18 cellular contexts compared by ENCODE assay signal in the genomic region with DNA sequence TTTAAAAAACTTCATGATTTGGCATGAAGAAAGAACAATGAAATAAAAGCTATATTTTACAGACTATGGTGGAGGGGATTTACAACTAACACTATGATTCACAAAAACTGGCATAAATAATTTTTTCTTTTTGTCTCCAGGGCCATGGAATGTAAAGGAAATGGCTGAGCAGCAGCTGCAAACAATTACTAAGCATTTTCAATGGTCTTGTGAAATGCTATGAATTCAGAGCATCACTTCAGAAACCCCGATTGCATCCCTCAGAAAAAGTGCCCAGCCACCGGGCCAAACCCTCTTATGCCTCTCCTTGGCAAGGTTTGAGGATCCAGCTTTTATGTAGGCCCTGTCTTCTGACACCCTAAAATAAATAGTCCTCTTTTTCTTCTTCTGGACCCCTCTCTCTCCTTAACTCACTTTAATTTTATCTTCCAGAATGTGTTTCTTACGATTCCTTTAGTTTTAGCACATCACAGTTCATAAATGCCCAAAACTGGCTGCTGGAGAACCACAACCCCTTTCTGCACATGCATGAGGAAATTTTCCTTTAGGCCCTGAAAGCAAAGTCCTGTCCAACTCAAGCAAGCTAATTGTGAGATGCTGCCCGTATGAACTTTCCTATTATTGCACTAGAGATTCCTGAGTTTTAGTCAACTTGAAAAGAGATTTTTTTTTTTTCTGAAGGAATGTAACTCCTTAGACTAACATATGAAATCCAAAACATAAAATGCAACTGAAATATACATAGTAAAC. TPM values are rescaled to one million over a fixed set of nuclear protein-coding genes. Genes with fewer than 3 reads are reported as not detected.
A peak's percentile ranks its signal among the peaks of the same experiment; 100 is the strongest.
DNase-seq lines count a peak whose midpoint lies in the region; ATAC-seq and TF ChIP-seq lines count a peak whose summit lies in the region.
"Had no signal": no experiment of that assay in that cellular context is flagged by ENCODE, and none has a peak within 500 bp of the region (broad histone marks: within the 10 kb centered on the region; RNA-seq: fewer than 3 reads in every experiment).

No MANE protein-coding gene starts in this region.

- intact Hi-C loops in PC-3 (cut with micrococcal nuclease): no loop called here

- H3K27ac ChIP-seq in PC-3 (ENCODE audit: low read length): no peak overlapping the region
- H3K27ac ChIP-seq in osteoblast (ENCODE audit: low read depth, low read length): peak overlapping the region; percentile 81
- H3K27ac ChIP-seq: C4-2B, psoas muscle had no signal

- H4K20me1 ChIP-seq in PC-3 (ENCODE audit: low read length) (no peaks in the 10 kb centered on the region), osteoblast (ENCODE audit: insufficient read depth, low read length) (no peaks in the 10 kb centered on the region)

- CTCF ChIA-PET in BJ (lab: Yijun Ruan, JAX) (interaction anchor here (0.6 to 1.4 kb wide), 7 partner anchors 11 to 694 kb away, joined by 3 to 6 read pairs (median 3); no protein-coding TSS in a partner anchor), PC-3 (lab: Charles Lee) (no interaction called here), HEK293T (lab: Yijun Ruan, JAX) (no interaction called here)

- POLR2A ChIA-PET in BJ (lab: Charles Lee) (interaction anchor here (0.8 to 1.5 kb wide), 2 partner anchors 18 to 52 kb away, joined by 3 to 10 read pairs; a partner anchor contains a TSS), PC-3 (lab: Charles Lee; ENCODE audit: unreplicated experiment) (interaction anchor here (0.5 to 0.6 kb wide), 2 partner anchors 52 to 335 kb away, joined by 3 read pairs; a partner anchor contains a TSS), HEK293T (lab: Yijun Ruan, JAX) (no interaction called here)

- no peak overlapping the region for H3K4me3 ChIP-seq in BJ (ENCODE audit: low read depth, low read length)
- no peak overlapping the region for H3K4me3 ChIP-seq in PC-3 (ENCODE audit: low read length)
- no peak overlapping the region for H3K4me3 ChIP-seq in osteoblast (ENCODE audit: insufficient read depth, low read length)
- H3K4me3 ChIP-seq: psoas muscle had no signal

- no TSS peak for BruUV-seq in PC-3 (replicated peaks; lab: Mats Ljungman, UMichigan)

- 0 out of 2 replicates have a peak overlapping the region, but pooled peaks have one; percentile 4 for H2AFZ ChIP-seq in PC-3 (ENCODE audit: low read length)
- H2AFZ ChIP-seq in osteoblast (ENCODE audit: low read length): peak overlapping the region; percentile 58

- H3K4me2 ChIP-seq in PC-3 (ENCODE audit: low read length) (no peak overlapping the region), osteoblast (ENCODE audit: insufficient read depth, low read length) (peak overlapping the region; percentile 15)

- H3K27me3 ChIP-seq in BJ (ENCODE audit: control insufficient read depth, insufficient read depth, low read length) (no peaks in the 10 kb centered on the region), PC-3 (ENCODE audit: low read length) (no peaks in the 10 kb centered on the region), osteoblast (ENCODE audit: insufficient read depth, low read length) (no peaks in the 10 kb centered on the region)

- no peak for ATAC-seq in PC-3
- no peak for ATAC-seq in HG03457 (IDR thresholded peaks at IDR 0.05; ENCODE audit: unreplicated experiment)
- no peak for ATAC-seq in GM21619 (IDR thresholded peaks at IDR 0.05; ENCODE audit: unreplicated experiment)
- ATAC-seq: psoas muscle had no signal

- H3F3A ChIP-seq in PC-3 (ENCODE audit: low read length, unreplicated experiment): no peaks in the 10 kb centered on the region

- H3K9ac ChIP-seq in PC-3 (ENCODE audit: low read length): no peak overlapping the region

- H3K9me2 ChIP-seq in PC-3 (replicated peaks; ENCODE audit: low read length): no peaks in the 10 kb centered on the region

- no peaks in the 10 kb centered on the region for H3K9me3 ChIP-seq in PC-3 (ENCODE audit: low read length)
- H3K9me3 ChIP-seq in osteoblast (ENCODE audit: low read depth, low read length): no peaks in the 10 kb centered on the region
- H3K9me3 ChIP-seq: psoas muscle had no signal

- TF ChIP-seq CTCF in BJ (IDR thresholded peaks at IDR 0.05; ENCODE audit: insufficient read depth, low read depth, low read length): no peak
- no peak for TF ChIP-seq CTCF in PC-3 (conservative IDR thresholded peaks at IDR 0.05; ENCODE audit: low read depth, low read length)
- TF ChIP-seq CTCF in osteoblast (IDR thresholded peaks at IDR 0.05; ENCODE audit: extremely low read depth, low read depth, low read length): no peak

- DNase-seq in BJ (ENCODE audit: low read depth): peak; percentile 68
- peak; percentile 18 for DNase-seq in PC-3
- peak; percentile 65 to 85 for DNase-seq in dermis microvascular lymphatic vessel endothelial cell (ENCODE audit: low read depth in 2 of 2)
- DNase-seq in osteoblast (ENCODE audit: insufficient read length, low spot score, missing footprints): peak; percentile 63
- no peak for DNase-seq in HEK293T (ENCODE audit: extremely low spot score)
- no peak for DNase-seq in T-helper 2 cell
- DNase-seq: anterior cingulate cortex; DMS53; endodermal cell; head of caudate nucleus; NCI-H510A; psoas muscle; stimulated activated CD4-positive, alpha-beta T cell treated with anti-CD3 and anti-CD28 coated beads, Interleukin-1b, Interleukin-23, amount 100 ng/mL, for 48 hours had no signal

- H3K4me1 ChIP-seq in PC-3 (ENCODE audit: insufficient read depth, low read length): no peaks in the 10 kb centered on the region
- peaks cover 69% of the 10 kb centered on the region for H3K4me1 ChIP-seq in osteoblast (ENCODE audit: insufficient read depth, low read length)
- H3K4me1 ChIP-seq: psoas muscle had no signal

- no peaks in the 10 kb centered on the region for H3K36me3 ChIP-seq in BJ (ENCODE audit: control insufficient read depth, insufficient read depth, low read length)
- no peaks in the 10 kb centered on the region for H3K36me3 ChIP-seq in PC-3 (ENCODE audit: low read depth, low read length)
- H3K36me3 ChIP-seq in osteoblast (ENCODE audit: insufficient read depth, low read length): no peaks in the 10 kb centered on the region

- no peaks in the 10 kb centered on the region for H3K79me2 ChIP-seq in PC-3 (ENCODE audit: low read length)
- H3K79me2 ChIP-seq in osteoblast (ENCODE audit: insufficient read depth, low read length): no peaks in the 10 kb centered on the region

TF ChIP-seq in HEK293T, 16 proteins besides CTCF, POLR2A, EP300 and RAD21:
- TF ChIP-seq L3MBTL2 (conservative IDR thresholded peaks at IDR 0.05) (no peak), ARNT (IDR thresholded peaks at IDR 0.05) (no peak), CTBP1 (IDR thresholded peaks at IDR 0.05; ENCODE audit: borderline replicate concordance) (no peak), ZNF384 (IDR thresholded peaks at IDR 0.05) (no peak), NFRKB (IDR thresholded peaks at IDR 0.05) (no peak), FOXM1 (IDR thresholded peaks at IDR 0.05; ENCODE audit: borderline replicate concordance) (no peak), FOXK2 (IDR thresholded peaks at IDR 0.05) (no peak), ELF4 (IDR thresholded peaks at IDR 0.05) (no peak), SP1 (IDR thresholded peaks at IDR 0.05) (no peak), FOXA1 (IDR thresholded peaks at IDR 0.05) (no peak)
- TF ChIP-seq, protein P1, sequence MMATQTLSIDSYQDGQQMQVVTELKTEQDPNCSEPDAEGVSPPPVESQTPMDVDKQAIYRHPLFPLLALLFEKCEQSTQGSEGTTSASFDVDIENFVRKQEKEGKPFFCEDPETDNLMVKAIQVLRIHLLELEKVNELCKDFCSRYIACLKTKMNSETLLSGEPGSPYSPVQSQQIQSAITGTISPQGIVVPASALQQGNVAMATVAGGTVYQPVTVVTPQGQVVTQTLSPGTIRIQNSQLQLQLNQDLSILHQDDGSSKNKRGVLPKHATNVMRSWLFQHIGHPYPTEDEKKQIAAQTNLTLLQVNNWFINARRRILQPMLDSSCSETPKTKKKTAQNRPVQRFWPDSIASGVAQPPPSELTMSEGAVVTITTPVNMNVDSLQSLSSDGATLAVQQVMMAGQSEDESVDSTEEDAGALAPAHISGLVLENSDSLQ (IDR thresholded peaks at IDR 0.05): no peak

RNA-seq across cellular contexts. Expression of a gene that starts 51.9 kb away (rescaled TPM):
- polyA plus RNA-seq in BJ (2011; rRNA removed): 168 and 181 TPM in 2 replicates
- 151 and 166 TPM in 2 replicates for polyA minus RNA-seq in BJ (2011; rRNA and poly(A)+ RNA removed)
- total RNA-seq in PC-3 (2014; rRNA removed): 11.8 and 14.1 TPM in 2 replicates
- total RNA-seq in dermis microvascular lymphatic vessel endothelial cell: 77.5 and 222 TPM in 2 replicates
- total RNA-seq in osteoblast: 277 and 296 TPM in 2 replicates
- total RNA-seq: activated T-helper 1 cell treated with anti-CD3 and anti-CD28 coated beads, Interleukin-12 subunit alpha, Interleukin-12 subunit beta, Interleukin-2, Interleukin-4 antibody, amounts not matched to agents 30 ng/mL and 10 ng/mL and 1 ng/mL, durations not matched to agents 14 hours and 24 hours and 36 hours; T-helper 2 cell treated with Interferon-gamma antibody and Interleukin-4, amounts not matched to agents 100 ng/mL and 5 ng/mL, for 36 hours had no signal

Comparison
In these comparisons a context has a peak if more than half of its experiments do, and no peak if none do; other contexts are left out.
1. DNase-seq: peak in BJ (single experiment), PC-3 (single experiment), dermis microvascular lymphatic vessel endothelial cell (2 of 2) and osteoblast (single experiment); none in HEK293T (single experiment) and T-helper 2 cell (0 of 5).